9 cellular contexts compared by ENCODE assay signal in genomic region chr15:67149859-67150824, GRCh38.
A peak's percentile ranks its signal among the peaks of the same experiment; 100 is the strongest.
DNase-seq lines count a peak whose midpoint lies in the region; ATAC-seq and TF ChIP-seq lines count a peak whose summit lies in the region.
"Had no signal": no experiment of that assay in that cellular context is flagged by ENCODE, and none has a peak within 500 bp of the region (broad histone marks: within the 10 kb centered on the region; RNA-seq: fewer than 3 reads in every experiment).

No MANE protein-coding gene starts in this region.

- no peaks in the 10 kb centered on the region for H3K27me3 ChIP-seq in brain microvascular endothelial cell (replicated peaks)
- no peaks in the 10 kb centered on the region for H3K27me3 ChIP-seq in kidney epithelial cell (ENCODE audit: control insufficient read depth, insufficient read depth, low read length)

- TF ChIP-seq CTCF in brain microvascular endothelial cell (IDR thresholded peaks at IDR 0.05; ENCODE audit: low read depth, low read length, missing control alignments), result no peak
- TF ChIP-seq CTCF in kidney epithelial cell (IDR thresholded peaks at IDR 0.05; ENCODE audit: insufficient read depth, low read length, poor library complexity, severe bottlenecking), result no peak

- in situ Hi-C loops in brain microvascular endothelial cell (cut with HindIII; ENCODE audit: low pct_ligation_motif_present, low sequenced_read_pairs), result no loop called here

- ATAC-seq in HG02884 (IDR thresholded peaks at IDR 0.05; ENCODE audit: unreplicated experiment), result no peak
- ATAC-seq in GM18520 (IDR thresholded peaks at IDR 0.05; ENCODE audit: unreplicated experiment), result no peak

- peak; percentile 80 for DNase-seq in activated CD8-positive, alpha-beta memory T cell treated with anti-CD3 and anti-CD28 coated beads for 24 hours
- no peak for DNase-seq in activated CD8-positive, alpha-beta memory T cell treated with anti-CD3 and anti-CD28 coated beads, Interleukin-2, amount 50 U/mL, for 48 hours
- DNase-seq in SKM-1 (lab: John Stamatoyannopoulos, UW; ENCODE audit: unreplicated experiment), result peak; percentile 3
- DNase-seq in brain microvascular endothelial cell, result peak; percentile 98
- peak; percentile 98 for DNase-seq in kidney epithelial cell (ENCODE audit: low read depth)
- DNase-seq in stimulated activated CD4-positive, alpha-beta T cell treated with anti-CD3 and anti-CD28 coated beads, Interleukin-4, amount 100 ng/mL, for 24 hours, result peak; percentile 66
- DNase-seq: DND-41 had no signal

- H3K27ac ChIP-seq in brain microvascular endothelial cell, result peak overlapping the region; percentile 100

- peaks cover 41% of the 10 kb centered on the region for H3K36me3 ChIP-seq in brain microvascular endothelial cell (replicated peaks)
- H3K36me3 ChIP-seq in kidney epithelial cell (ENCODE audit: control insufficient read depth, insufficient read depth, low read length), result no peaks in the 10 kb centered on the region

- H3K4me3 ChIP-seq in brain microvascular endothelial cell (ENCODE audit: low read depth, low read length) (no peak overlapping the region), kidney epithelial cell (ENCODE audit: low read depth, low read length) (no peak overlapping the region)
